1 cellular context compared by ENCODE assay signal in the genomic region with DNA sequence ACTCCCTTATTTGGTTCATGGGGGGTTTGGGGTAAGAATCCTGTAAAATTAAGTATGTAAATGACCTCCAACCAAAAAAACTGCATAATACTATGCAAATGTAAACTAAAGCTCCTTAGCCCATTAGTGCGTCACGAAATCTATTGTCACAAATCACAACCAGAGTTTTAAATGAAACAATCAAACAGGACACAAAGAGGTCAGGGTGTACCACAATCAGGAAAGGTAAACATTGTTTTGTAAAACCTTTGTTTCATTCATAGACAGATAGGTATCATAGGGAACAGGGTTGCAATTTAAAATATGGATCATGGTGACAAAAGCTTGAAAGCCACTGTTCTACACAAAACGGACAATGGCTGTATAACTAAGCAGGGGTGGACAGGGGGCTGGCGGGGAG.
TF ChIP-seq lines count a peak whose summit lies in the region.

No MANE protein-coding gene starts in this region.

TF ChIP-seq in WTC11, 78 proteins besides CTCF, POLR2A, EP300 and RAD21 (continued from another document):
- TF ChIP-seq, protein P1, sequence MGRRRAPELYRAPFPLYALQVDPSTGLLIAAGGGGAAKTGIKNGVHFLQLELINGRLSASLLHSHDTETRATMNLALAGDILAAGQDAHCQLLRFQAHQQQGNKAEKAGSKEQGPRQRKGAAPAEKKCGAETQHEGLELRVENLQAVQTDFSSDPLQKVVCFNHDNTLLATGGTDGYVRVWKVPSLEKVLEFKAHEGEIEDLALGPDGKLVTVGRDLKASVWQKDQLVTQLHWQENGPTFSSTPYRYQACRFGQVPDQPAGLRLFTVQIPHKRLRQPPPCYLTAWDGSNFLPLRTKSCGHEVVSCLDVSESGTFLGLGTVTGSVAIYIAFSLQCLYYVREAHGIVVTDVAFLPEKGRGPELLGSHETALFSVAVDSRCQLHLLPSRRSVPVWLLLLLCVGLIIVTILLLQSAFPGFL (CRISPR knock-in tag; IDR thresholded peaks at IDR 0.05; ENCODE audit: borderline replicate concordance) = no peak
- no peak for TF ChIP-seq TP53 (CRISPR knock-in tag; IDR thresholded peaks at IDR 0.05)
- TF ChIP-seq JAZF1 (CRISPR knock-in tag; IDR thresholded peaks at IDR 0.05) = no peak
- no peak for TF ChIP-seq GABPB1 (CRISPR knock-in tag; IDR thresholded peaks at IDR 0.05)
- TF ChIP-seq, protein P2, sequence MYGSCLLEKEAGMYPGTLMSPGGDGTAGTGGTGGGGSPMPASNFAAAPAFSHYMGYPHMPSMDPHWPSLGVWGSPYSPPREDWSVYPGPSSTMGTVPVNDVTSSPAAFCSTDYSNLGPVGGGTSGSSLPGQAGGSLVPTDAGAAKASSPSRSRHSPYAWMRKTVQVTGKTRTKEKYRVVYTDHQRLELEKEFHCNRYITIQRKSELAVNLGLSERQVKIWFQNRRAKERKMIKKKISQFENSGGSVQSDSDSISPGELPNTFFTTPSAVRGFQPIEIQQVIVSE (CRISPR knock-in tag; IDR thresholded peaks at IDR 0.05; ENCODE audit: borderline replicate concordance) = no peak
- TF ChIP-seq, protein P3, sequence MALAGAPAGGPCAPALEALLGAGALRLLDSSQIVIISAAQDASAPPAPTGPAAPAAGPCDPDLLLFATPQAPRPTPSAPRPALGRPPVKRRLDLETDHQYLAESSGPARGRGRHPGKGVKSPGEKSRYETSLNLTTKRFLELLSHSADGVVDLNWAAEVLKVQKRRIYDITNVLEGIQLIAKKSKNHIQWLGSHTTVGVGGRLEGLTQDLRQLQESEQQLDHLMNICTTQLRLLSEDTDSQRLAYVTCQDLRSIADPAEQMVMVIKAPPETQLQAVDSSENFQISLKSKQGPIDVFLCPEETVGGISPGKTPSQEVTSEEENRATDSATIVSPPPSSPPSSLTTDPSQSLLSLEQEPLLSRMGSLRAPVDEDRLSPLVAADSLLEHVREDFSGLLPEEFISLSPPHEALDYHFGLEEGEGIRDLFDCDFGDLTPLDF (CRISPR knock-in tag; IDR thresholded peaks at IDR 0.05) = no peak
